In genomic region chr16:7581175-7581574, GRCh38 we compare ENCODE assay signal across 25 cellular contexts.
"Had no signal": no experiment of that assay in that cellular context is flagged by ENCODE, and none has a peak within 500 bp of the region (broad histone marks: within the 10 kb centered on the region; RNA-seq: fewer than 3 reads in every experiment).

No MANE protein-coding gene starts in this region.

- H3K4me3 ChIP-seq: colonic mucosa, coronary artery, esophagus squamous epithelium, gastrocnemius medialis, gastroesophageal sphincter, heart left ventricle, heart right ventricle had no signal

- H3K27ac ChIP-seq: colonic mucosa, coronary artery, epithelial cell of prostate, esophagus squamous epithelium, foreskin keratinocyte, gastrocnemius medialis, gastroesophageal sphincter, heart left ventricle, heart right ventricle had no signal

- H3K9me3 ChIP-seq: colonic mucosa, esophagus squamous epithelium, gastrocnemius medialis, gastroesophageal sphincter, heart left ventricle, heart right ventricle had no signal

- ATAC-seq: effector memory CD8-positive, alpha-beta T cell; esophagus mucosa; foreskin keratinocyte; gastrocnemius medialis; gastroesophageal sphincter; heart left ventricle; heart right ventricle had no signal

- H3K27me3 ChIP-seq: colonic mucosa, esophagus squamous epithelium, foreskin keratinocyte, gastrocnemius medialis, gastroesophageal sphincter, heart left ventricle, heart right ventricle had no signal

- H3K36me3 ChIP-seq: colonic mucosa, esophagus squamous epithelium, gastrocnemius medialis, gastroesophageal sphincter, heart right ventricle had no signal

- FAIRE-seq: colon, endometrium, endothelial cell of umbilical vein, frontal cortex had no signal

- DNase-seq: colonic mucosa; cortex of kidney; dermis blood vessel endothelial cell; effector CD4-positive, alpha-beta T cell; effector CD8-positive, alpha-beta T cell; effector memory CD4-positive, alpha-beta T cell; effector memory CD8-positive, alpha-beta T cell; endodermal cell; erythroblast; esophagus squamous epithelium; foreskin keratinocyte; foreskin melanocyte; gastrocnemius medialis; glutamatergic neuron; head of caudate nucleus; heart left ventricle; heart right ventricle had no signal

- H3K4me1 ChIP-seq: colonic mucosa, esophagus squamous epithelium, foreskin keratinocyte, gastroesophageal sphincter, heart right ventricle had no signal
